In genomic region chr10:35961501-35961900, GRCh38 we compare ENCODE assay signal across 26 cellular contexts.
DNase-seq lines count a peak whose midpoint lies in the region; ATAC-seq, FAIRE-seq and TF ChIP-seq lines count a peak whose summit lies in the region.
"Had no signal": no experiment of that assay in that cellular context is flagged by ENCODE, and none has a peak within 500 bp of the region (broad histone marks: within the 10 kb centered on the region; RNA-seq: fewer than 3 reads in every experiment).

No MANE protein-coding gene starts in this region.

- H3K27me3 Mint-ChIP-seq in Caco-2 (ENCODE audit: insufficient read depth, unreplicated experiment): peaks cover 4% of the 10 kb centered on the region
- no peaks in the 10 kb centered on the region for H3K27me3 Mint-ChIP-seq in activated CD4-positive, alpha-beta T cell treated with anti-CD3 and anti-CD28 coated beads, Interleukin-2, amount 10 ng/mL, durations not matched to agents 7 days and 5 days
- H3K27me3 Mint-ChIP-seq: brain; CD4-positive, alpha-beta memory T cell had no signal

- H2BK20ac ChIP-seq in IMR-90 (ENCODE audit: low read depth, low read length): no peak overlapping the region

- H3K4me1 Mint-ChIP-seq in Caco-2 (ENCODE audit: low read depth, unreplicated experiment): no peaks in the 10 kb centered on the region
- H3K4me1 Mint-ChIP-seq in activated CD4-positive, alpha-beta T cell treated with anti-CD3 and anti-CD28 coated beads, Interleukin-2, amount 10 ng/mL, durations not matched to agents 7 days and 5 days: no peaks in the 10 kb centered on the region
- H3K4me1 Mint-ChIP-seq: CD4-positive, alpha-beta memory T cell; stimulated activated effector memory CD8-positive, alpha-beta T cell treated with anti-CD3 and anti-CD28 coated beads, Interleukin-12 subunit alpha, Interleukin-12 subunit beta, amount 100 ng/mL, for 72 hours had no signal

- ATAC-seq in IMR-90 (ENCODE audit: low read depth) (peak; percentile 48), GM19351 (IDR thresholded peaks at IDR 0.05; ENCODE audit: unreplicated experiment) (no peak)
- ATAC-seq: activated CD4-positive, CD25-positive, alpha-beta regulatory T cell treated with anti-CD3 and anti-CD28 coated beads, Interleukin-2, amount 50 U/mL, for 24 hours; activated T-cell treated with anti-CD3 and anti-CD28 coated beads, Interleukin-2, amount 50 U/mL, for 72 hours; gastroesophageal sphincter; left colon; stimulated activated effector memory CD8-positive, alpha-beta T cell treated with anti-CD3 and anti-CD28 coated beads, Interleukin-12 subunit alpha, Interleukin-12 subunit beta, amount 100 ng/mL, for 72 hours had no signal

- H2AFZ ChIP-seq in IMR-90 (replicated peaks; ENCODE audit: low read length, poor library complexity): no peak overlapping the region

- no peak overlapping the region for H3K27ac Mint-ChIP-seq in Caco-2 (ENCODE audit: unreplicated experiment)
- no peak overlapping the region for H3K27ac Mint-ChIP-seq in activated CD4-positive, alpha-beta T cell treated with anti-CD3 and anti-CD28 coated beads, Interleukin-2, amount 10 ng/mL, durations not matched to agents 7 days and 5 days
- H3K27ac Mint-ChIP-seq: activated T-cell treated with anti-CD3 and anti-CD28 coated beads, Interleukin-2, amount 50 U/mL, for 72 hours; brain; CD4-positive, alpha-beta memory T cell; stimulated activated effector memory CD8-positive, alpha-beta T cell treated with anti-CD3 and anti-CD28 coated beads, Interleukin-12 subunit alpha, Interleukin-12 subunit beta, amount 100 ng/mL, for 72 hours had no signal

- peak overlapping the region; percentile 53; the same call in 1 of the 2 replicates for H2BK120ac ChIP-seq in IMR-90 (ENCODE audit: low read depth, low read length)

- POLR2A ChIA-PET in IMR-90 (lab: Charles Lee; ENCODE audit: unreplicated experiment): no interaction called here
- POLR2A ChIA-PET in Caco-2 (lab: Charles Lee): no interaction called here
- POLR2A ChIA-PET in activated CD4-positive, alpha-beta T cell treated with anti-CD3 and anti-CD28 coated beads, Interleukin-2, amount 10 ng/mL, durations not matched to agents 7 days and 5 days (lab: Charles Lee): no interaction called here

- H3K36me3 ChIP-seq in IMR-90 (ENCODE audit: control insufficient read depth, insufficient read depth, low read length) (no peaks in the 10 kb centered on the region), bronchial epithelial cell (ENCODE audit: control insufficient read depth, insufficient read depth, low read length) (no peaks in the 10 kb centered on the region), kidney epithelial cell (ENCODE audit: control insufficient read depth, insufficient read depth, low read length) (no peaks in the 10 kb centered on the region), Caco-2 (ENCODE audit: control insufficient read depth, insufficient read depth, low read length) (no peaks in the 10 kb centered on the region)
- H3K36me3 ChIP-seq: gastroesophageal sphincter, thoracic aorta had no signal

- intact Hi-C loops in IMR-90 (cut with micrococcal nuclease) (no loop called here), Caco-2 (cut with micrococcal nuclease; ENCODE audit: unreplicated experiment) (no loop called here)

- dilution Hi-C loops in IMR-90 (cut with HindIII; ENCODE audit: low sequenced_read_pairs, unreplicated experiment): no loop called here

- H3K27ac ChIP-seq in IMR-90 (ENCODE audit: insufficient read depth, low read length): no peak overlapping the region
- H3K27ac ChIP-seq: gastroesophageal sphincter, thoracic aorta had no signal

- WGBS in IMR-90 (ENCODE audit: extremely low coverage in 2 of 2, insufficient read length in 1 of 2), 2 experiments: no CpG with 5 or more reads among the region's 3 CpGs

- H3K56ac ChIP-seq in IMR-90 (ENCODE audit: extremely low read depth, insufficient read depth, low read length): no peak overlapping the region

- H3K4me2 ChIP-seq in IMR-90 (ENCODE audit: low read depth, low read length): no peak overlapping the region

- H3K9me1 ChIP-seq in IMR-90 (ENCODE audit: insufficient read depth, low read length): no peaks in the 10 kb centered on the region

- no peak overlapping the region for H3K9ac ChIP-seq in IMR-90 (ENCODE audit: low read depth, low read length)

- H2AK5ac ChIP-seq in IMR-90 (ENCODE audit: low read depth, low read length): no peak overlapping the region

- no peaks in the 10 kb centered on the region for H4K20me1 ChIP-seq in IMR-90 (ENCODE audit: insufficient read depth, low read length)

- no peaks in the 10 kb centered on the region for H3K27me3 ChIP-seq in IMR-90 (ENCODE audit: control insufficient read depth, insufficient read depth, low read length)
- no peaks in the 10 kb centered on the region for H3K27me3 ChIP-seq in bronchial epithelial cell (ENCODE audit: control insufficient read depth, insufficient read depth, low read length)
- H3K27me3 ChIP-seq in kidney epithelial cell (ENCODE audit: control insufficient read depth, insufficient read depth, low read length): no peaks in the 10 kb centered on the region
- H3K27me3 ChIP-seq in Caco-2 (replicated peaks; ENCODE audit: control insufficient read depth, insufficient read depth, low read length): no peaks in the 10 kb centered on the region
- H3K27me3 ChIP-seq: gastroesophageal sphincter had no signal

- no peaks in the 10 kb centered on the region for H3K9me3 Mint-ChIP-seq in Caco-2 (ENCODE audit: unreplicated experiment)
- peaks cover 9% of the 10 kb centered on the region for H3K9me3 Mint-ChIP-seq in activated CD4-positive, alpha-beta T cell treated with anti-CD3 and anti-CD28 coated beads, Interleukin-2, amount 10 ng/mL, durations not matched to agents 7 days and 5 days

- H3K9me3 ChIP-seq in IMR-90 (ENCODE audit: control insufficient read depth, insufficient read depth, low read length) (no peaks in the 10 kb centered on the region), Caco-2 (no peaks in the 10 kb centered on the region)
- H3K9me3 ChIP-seq: gastroesophageal sphincter, thoracic aorta had no signal

- FAIRE-seq in bronchial epithelial cell (lab: Jason Lieb, UNC): no peak

- no peak overlapping the region for H2BK15ac ChIP-seq in IMR-90 (ENCODE audit: low read depth, low read length)

- no peak for TF ChIP-seq RAD21 in IMR-90 (IDR thresholded peaks at IDR 0.05; ENCODE audit: low read length)

- BruUV-seq in IMR-90 (replicated peaks; lab: Mats Ljungman, UMichigan): no TSS peak
- BruUV-seq in Caco-2 (replicated peaks; lab: Mats Ljungman, UMichigan): no TSS peak

- no peaks in the 10 kb centered on the region for H3K36me3 Mint-ChIP-seq in Caco-2 (ENCODE audit: insufficient read depth, unreplicated experiment)
- H3K36me3 Mint-ChIP-seq in activated CD4-positive, alpha-beta T cell treated with anti-CD3 and anti-CD28 coated beads, Interleukin-2, amount 10 ng/mL, durations not matched to agents 7 days and 5 days (ENCODE audit: low read depth): no peaks in the 10 kb centered on the region
- H3K36me3 Mint-ChIP-seq: CD4-positive, alpha-beta memory T cell; stimulated activated effector memory CD8-positive, alpha-beta T cell treated with anti-CD3 and anti-CD28 coated beads, Interleukin-12 subunit alpha, Interleukin-12 subunit beta, amount 100 ng/mL, for 72 hours had no signal

- H3K23ac ChIP-seq in IMR-90 (ENCODE audit: low read depth, low read length): no peak overlapping the region

- in situ Hi-C loops in IMR-90 (cut with MboI; ENCODE audit: low sequenced_read_pairs): no loop called here

- H3K18ac ChIP-seq in IMR-90 (ENCODE audit: low read depth, low read length): no peak overlapping the region

- H2BK5ac ChIP-seq in IMR-90 (ENCODE audit: low read depth, low read length, poor library complexity, severe bottlenecking): no peak overlapping the region

- no peak overlapping the region for H2AK9ac ChIP-seq in IMR-90 (replicated peaks; ENCODE audit: low read depth, low read length, poor library complexity)

- H3K4ac ChIP-seq in IMR-90 (ENCODE audit: low read depth, low read length): no peak overlapping the region

- TF ChIP-seq CTCF in IMR-90 (conservative IDR thresholded peaks at IDR 0.05; ENCODE audit: low read depth, low read length) (no peak), bronchial epithelial cell (IDR thresholded peaks at IDR 0.05; ENCODE audit: insufficient read depth, low read length, severe bottlenecking) (no peak), kidney epithelial cell (IDR thresholded peaks at IDR 0.05; ENCODE audit: insufficient read depth, low read length, poor library complexity, severe bottlenecking) (no peak), Caco-2 (IDR thresholded peaks at IDR 0.05; ENCODE audit: insufficient read depth in 1 of 2, low read depth in 1 of 2, low read length in 1 of 2, severe bottlenecking in 1 of 2, unreplicated experiment in 1 of 2) (no peak)

- H3K14ac ChIP-seq in IMR-90 (replicated peaks; ENCODE audit: low read depth, low read length): 0 out of 2 replicates have a peak overlapping the region, but pooled peaks have one; percentile 21

- no peak overlapping the region for H4K8ac ChIP-seq in IMR-90 (ENCODE audit: low read depth in 2 of 2, low read length in 2 of 2)

- no peaks in the 10 kb centered on the region for H3K79me1 ChIP-seq in IMR-90 (ENCODE audit: low read depth in 1 of 2, low read length in 2 of 2)

- H3K4me3 Mint-ChIP-seq in Caco-2 (ENCODE audit: unreplicated experiment): no peak overlapping the region
- H3K4me3 Mint-ChIP-seq in activated CD4-positive, alpha-beta T cell treated with anti-CD3 and anti-CD28 coated beads, Interleukin-2, amount 10 ng/mL, durations not matched to agents 7 days and 5 days: no peak overlapping the region
- H3K4me3 Mint-ChIP-seq: activated T-cell treated with anti-CD3 and anti-CD28 coated beads, Interleukin-2, amount 50 U/mL, for 72 hours; brain; CD4-positive, alpha-beta memory T cell; nephron; stimulated activated effector memory CD8-positive, alpha-beta T cell treated with anti-CD3 and anti-CD28 coated beads, Interleukin-12 subunit alpha, Interleukin-12 subunit beta, amount 100 ng/mL, for 72 hours had no signal

- CTCF ChIA-PET in IMR-90 (lab: Yijun Ruan, JAX) (interaction anchor here (0.5 to 0.6 kb wide), 2 partner anchors 11 to 768 kb away, joined by 4 to 5 read pairs; no protein-coding TSS in a partner anchor), Caco-2 (lab: Charles Lee) (no interaction called here)
- CTCF ChIA-PET in activated CD4-positive, alpha-beta T cell treated with anti-CD3 and anti-CD28 coated beads, Interleukin-2, amount 10 ng/mL, durations not matched to agents 7 days and 5 days (lab: Charles Lee): no interaction called here

- no peak for TF ChIP-seq POLR2A in IMR-90 (IDR thresholded peaks at IDR 0.05; ENCODE audit: low read depth, low read length)

- no peaks in the 10 kb centered on the region; the same call in 1 of the 2 replicates for H3K4me1 ChIP-seq in IMR-90 (ENCODE audit: control insufficient read depth, insufficient read depth, low read length)
- H3K4me1 ChIP-seq in Caco-2: no peaks in the 10 kb centered on the region
- H3K4me1 ChIP-seq: gastroesophageal sphincter had no signal

- H4K91ac ChIP-seq in IMR-90 (ENCODE audit: insufficient read depth, low read depth, low read length): no peak overlapping the region

- DNase-seq in AG08395 (ENCODE audit: low spot score) (peak; percentile 37), IMR-90 (peak; percentile 68), bronchial epithelial cell (ENCODE audit: low read depth) (peak; percentile 50), kidney epithelial cell (ENCODE audit: low read depth) (peak; percentile 10), Caco-2 (no peak), NCI-H2081 (lab: John Stamatoyannopoulos, UW) (no peak)
- DNase-seq in activated CD4-positive, alpha-beta T cell treated with anti-CD3 and anti-CD28 coated beads, Interleukin-2, amount 10 ng/mL, durations not matched to agents 7 days and 5 days: no peak
- DNase-seq: activated naive CD4-positive, alpha-beta T cell treated with anti-CD3 and anti-CD28 coated beads, Interleukin-2, amount 50 U/mL, for 16 hours; activated T-cell treated with anti-CD3 and anti-CD28 coated beads, Interleukin-2, amount 50 U/mL, for 72 hours; CD4-positive, alpha-beta memory T cell; cortex of kidney; DMS53; H7; Karpas-422; left colon; NCI-H1092 treated with DMSO at 0.1 percent for 48 hours; NCI-H2029 treated with DMSO at 0.1 percent for 48 hours; NCI-H510A; RPMI8226 had no signal

- no peak overlapping the region for H3K4me3 ChIP-seq in IMR-90 (ENCODE audit: insufficient read depth, low read depth, low read length)
- H3K4me3 ChIP-seq in bronchial epithelial cell (ENCODE audit: low read depth, low read length): no peak overlapping the region
- no peak overlapping the region for H3K4me3 ChIP-seq in kidney epithelial cell (ENCODE audit: low read depth, low read length)
- H3K4me3 ChIP-seq in Caco-2 (ENCODE audit: low read depth, low read length): no peak overlapping the region
- H3K4me3 ChIP-seq: gastroesophageal sphincter, thoracic aorta had no signal

- no peak overlapping the region for H4K5ac ChIP-seq in IMR-90 (ENCODE audit: low read depth, low read length)

Comparison
In these comparisons a context has a peak if more than half of its experiments do, and no peak if none do; other contexts are left out.
1. DNase-seq: peak in AG08395 (single experiment), IMR-90 (single experiment), bronchial epithelial cell (single experiment) and kidney epithelial cell (single experiment); none in Caco-2 (0 of 2), activated CD4-positive, alpha-beta T cell treated with anti-CD3 and anti-CD28 coated beads, Interleukin-2, amount 10 ng/mL, durations not matched to agents 7 days and 5 days (single experiment) and NCI-H2081 (0 of 2).